In the genomic region with DNA sequence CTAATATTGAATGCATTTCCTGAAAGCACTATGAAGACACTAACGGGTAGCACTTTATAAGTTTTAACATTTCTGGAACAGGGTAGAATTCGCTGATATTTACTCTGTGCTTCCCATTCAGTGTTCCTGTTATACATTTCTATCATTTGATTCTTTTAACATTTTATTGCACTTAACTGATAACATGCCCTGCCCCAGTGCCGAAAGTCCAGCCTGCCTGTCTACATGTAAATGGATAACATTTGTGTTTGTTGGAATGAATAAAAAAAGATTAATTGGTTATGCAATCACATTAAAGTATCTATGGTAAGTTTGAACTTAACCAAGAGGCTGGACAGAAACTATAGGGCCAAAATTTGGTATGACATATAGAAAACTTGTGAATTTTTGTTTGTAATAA, we compare ENCODE assay signal across 25 cellular contexts.
"Had no signal": no experiment of that assay in that cellular context is flagged by ENCODE, and none has a peak within 500 bp of the region (broad histone marks: within the 10 kb centered on the region; RNA-seq: fewer than 3 reads in every experiment).

No MANE protein-coding gene starts in this region.

- DNase-seq: dermis blood vessel endothelial cell; dorsolateral prefrontal cortex; effector CD4-positive, alpha-beta T cell; effector memory CD4-positive, alpha-beta T cell; erythroblast; foreskin keratinocyte; heart left ventricle; hypothalamus; immature natural killer cell; islet precursor cell; left cardiac atrium; left lung; left ventricle myocardium superior; mesenchymal stem cell; mucosa of descending colon; naive B cell had no signal

- H3K27ac Mint-ChIP-seq: immature natural killer cell, mesothelial cell of epicardium, naive B cell had no signal

- H3K36me3 Mint-ChIP-seq: mesothelial cell of epicardium, naive B cell had no signal

- ATAC-seq: esophagus mucosa, foreskin keratinocyte, gastroesophageal sphincter, heart left ventricle, left cardiac atrium, left lung, left ventricle myocardium superior, mucosa of descending colon had no signal

- H3K4me3 ChIP-seq: coronary artery, dorsolateral prefrontal cortex, gastroesophageal sphincter, heart left ventricle, hepatocyte, left lung, mucosa of descending colon had no signal

- H3K27me3 ChIP-seq: foreskin keratinocyte, gastroesophageal sphincter, heart left ventricle, hepatocyte, left lung had no signal

- H3K27ac ChIP-seq: coronary artery, dorsolateral prefrontal cortex, epithelial cell of prostate, foreskin keratinocyte, gastroesophageal sphincter, heart left ventricle, hepatocyte, left lung had no signal

- H3K4me2 ChIP-seq: hepatocyte had no signal

- H3K4me1 Mint-ChIP-seq: immature natural killer cell, mesothelial cell of epicardium, naive B cell had no signal

- FAIRE-seq: colon, endometrium, frontal cortex had no signal

- H3K79me2 ChIP-seq: hepatocyte had no signal

- H3K36me3 ChIP-seq: gastroesophageal sphincter, heart left ventricle, left lung had no signal

- H3K27me3 Mint-ChIP-seq: naive B cell had no signal

- H3K4me3 Mint-ChIP-seq: immature natural killer cell, mesothelial cell of epicardium, naive B cell had no signal

- H3K4me1 ChIP-seq: foreskin keratinocyte, gastroesophageal sphincter, heart left ventricle, left lung had no signal

- H2AFZ ChIP-seq: hepatocyte had no signal
